Comparison of ENCODE assay signal across 10 cellular contexts in the genomic region with DNA sequence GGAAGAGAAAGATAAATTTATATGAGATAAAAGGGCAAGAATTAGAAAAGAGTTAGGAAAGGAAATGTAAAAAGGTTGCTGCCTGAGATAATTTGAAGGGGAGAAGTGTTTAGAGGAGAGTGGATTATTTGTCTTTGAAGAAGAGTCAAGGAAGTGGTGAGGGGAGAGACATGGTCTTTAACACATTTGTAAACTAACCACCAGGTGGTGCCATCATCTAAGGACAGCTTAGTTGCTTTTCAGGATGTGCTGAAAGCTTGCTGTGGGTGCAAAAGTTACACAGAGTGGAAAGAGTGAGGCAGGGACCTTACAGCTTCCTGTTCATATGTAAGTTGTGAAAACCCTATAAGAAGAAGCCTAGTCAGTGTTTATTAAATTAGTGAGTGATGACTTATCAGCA.
DNase-seq lines count a peak whose midpoint lies in the region; ATAC-seq, FAIRE-seq and TF ChIP-seq lines count a peak whose summit lies in the region.
"Had no signal": no experiment of that assay in that cellular context is flagged by ENCODE, and none has a peak within 500 bp of the region (broad histone marks: within the 10 kb centered on the region; RNA-seq: fewer than 3 reads in every experiment).

No MANE protein-coding gene starts in this region.

- H4K20me1 ChIP-seq in OCI-LY3 (ENCODE audit: insufficient read depth, low read length), result no peaks in the 10 kb centered on the region

- H3K79me2 ChIP-seq in OCI-LY3 (ENCODE audit: low read length), result no peaks in the 10 kb centered on the region

- H2AFZ ChIP-seq in OCI-LY3 (ENCODE audit: low read depth, low read length), result no peak overlapping the region

- H3K9me3 ChIP-seq in OCI-LY3 (ENCODE audit: insufficient read depth, low read length), result no peaks in the 10 kb centered on the region

- no peaks in the 10 kb centered on the region for H3K36me3 ChIP-seq in OCI-LY3 (replicated peaks; ENCODE audit: low read depth, low read length)

- no peak overlapping the region for H3K4me2 ChIP-seq in OCI-LY3 (ENCODE audit: low read length)

- peak; percentile 67 for ATAC-seq in HG03103 (IDR thresholded peaks at IDR 0.05; ENCODE audit: low read depth, unreplicated experiment)
- ATAC-seq in GM21367 (IDR thresholded peaks at IDR 0.05; ENCODE audit: unreplicated experiment), result no peak
- ATAC-seq: right cardiac atrium had no signal

- no peak for TF ChIP-seq POLR2A in GM12891 (IDR thresholded peaks at IDR 0.05; ENCODE audit: low read depth, low read length)

- H3K27ac ChIP-seq in OCI-LY3 (ENCODE audit: low read length) (no peak overlapping the region), coronary artery (no peak overlapping the region)
- H3K27ac ChIP-seq: dorsolateral prefrontal cortex had no signal

- H3K27me3 ChIP-seq in OCI-LY3 (ENCODE audit: low read depth, low read length), result no peaks in the 10 kb centered on the region
- H3K27me3 ChIP-seq: dorsolateral prefrontal cortex had no signal

- H3K4me3 ChIP-seq in OCI-LY3 (ENCODE audit: low read length), result no peak overlapping the region
- H3K4me3 ChIP-seq in coronary artery, result no peak overlapping the region
- H3K4me3 ChIP-seq: dorsolateral prefrontal cortex had no signal

- no peak for FAIRE-seq in GM12891 (lab: Jason Lieb, UNC)

- H3K4me1 ChIP-seq in OCI-LY3 (ENCODE audit: low read length), result no peaks in the 10 kb centered on the region

- no peak overlapping the region for H3K9ac ChIP-seq in OCI-LY3 (ENCODE audit: low read length)

- DNase-seq in G401 (ENCODE audit: low spot score), result peak; percentile 7
- DNase-seq in iPS DF 4.7 (ENCODE audit: extremely low read depth, low spot score), result peak; percentile 79
- no peak for DNase-seq in DMS79 (lab: John Stamatoyannopoulos, UW)
- no peak for DNase-seq in coronary artery (ENCODE audit: low spot score)
- DNase-seq in GM12891 (ENCODE audit: insufficient read length, low spot score), result no peak
- DNase-seq: dorsolateral prefrontal cortex, right cardiac atrium had no signal

- TF ChIP-seq CTCF in OCI-LY3 (IDR thresholded peaks at IDR 0.05; ENCODE audit: low read depth, low read length), result peak; percentile 53
- TF ChIP-seq CTCF in coronary artery (IDR thresholded peaks at IDR 0.05), result no peak

- in situ Hi-C loops in G401 (cut with HindIII; ENCODE audit: low sequenced_read_pairs), result no loop called here

TF ChIP-seq in GM12891, 5 proteins besides CTCF, POLR2A, EP300 and RAD21:
- no peak for TF ChIP-seq PAX5 (IDR thresholded peaks at IDR 0.05; ENCODE audit: insufficient read depth, low read length, severe bottlenecking)
- TF ChIP-seq POLR2AphosphoS5 (IDR thresholded peaks at IDR 0.05; ENCODE audit: low read depth, low read length), result no peak
- no peak for TF ChIP-seq SPI1 (IDR thresholded peaks at IDR 0.05; ENCODE audit: low read depth, low read length)
- no peak for TF ChIP-seq TAF1 (IDR thresholded peaks at IDR 0.05; ENCODE audit: low read depth, low read length)
- TF ChIP-seq POU2F2 (IDR thresholded peaks at IDR 0.05; ENCODE audit: low read depth, low read length), result no peak

Comparison
In these comparisons a context has a peak if more than half of its experiments do, and no peak if none do; other contexts are left out.
1. DNase-seq: peak in G401 (single experiment) and iPS DF 4.7 (single experiment); none in DMS79 (single experiment), coronary artery (single experiment) and GM12891 (single experiment).